8 cellular contexts compared by ENCODE assay signal in the genomic region with DNA sequence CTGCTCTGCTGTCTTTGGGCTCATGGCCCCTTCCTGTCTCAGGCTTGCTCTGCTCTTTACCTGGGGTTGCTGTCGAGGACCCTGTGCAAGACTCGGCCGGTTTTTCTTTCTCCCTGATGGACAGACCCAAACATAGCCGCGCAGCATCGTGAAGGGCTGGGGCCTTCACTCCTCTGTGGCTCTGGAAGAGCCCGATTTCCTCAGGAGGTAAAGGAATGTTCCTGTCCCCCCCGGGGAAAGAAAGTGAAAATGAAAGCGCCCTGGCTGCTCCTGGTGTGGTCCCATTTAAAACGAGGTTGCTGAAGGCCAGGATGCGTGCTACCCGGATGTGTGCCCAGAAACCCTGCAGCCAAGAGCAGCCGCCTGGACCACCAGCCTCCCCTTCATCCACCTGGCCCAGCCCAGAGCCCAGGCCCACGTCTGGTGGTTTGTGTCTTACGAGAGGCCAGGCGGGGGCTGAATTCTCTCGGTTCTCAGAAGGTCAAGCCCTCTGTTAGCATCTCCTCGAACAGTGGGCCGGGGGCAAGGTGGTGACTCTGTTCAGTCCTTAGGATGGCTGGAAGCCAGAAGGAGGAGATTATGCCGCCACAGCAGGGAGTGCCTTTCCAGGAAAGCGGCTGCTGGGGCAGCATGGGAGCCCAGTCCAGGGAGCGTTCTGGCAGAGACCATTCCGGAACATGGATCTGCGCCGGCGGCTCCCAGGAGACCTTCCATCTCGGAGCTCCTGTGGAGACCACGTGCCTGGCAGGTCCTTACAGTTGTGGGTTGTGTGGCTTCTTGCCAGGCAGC. TPM values are rescaled to one million over a fixed set of nuclear protein-coding genes. Genes with fewer than 3 reads are reported as not detected.
DNase-seq lines count a peak whose midpoint lies in the region; ATAC-seq and TF ChIP-seq lines count a peak whose summit lies in the region.

No MANE protein-coding gene starts in this region.

- H3K4me3 ChIP-seq in colonic mucosa: peak overlapping the region; percentile 73
- peak overlapping the region; percentile 89 for H3K4me3 ChIP-seq in lung
- H3K4me3 ChIP-seq in thyroid gland (replicated peaks in 1 of 3): peak overlapping the region; percentile 82 to 98 (median 96)

- no peaks in the 10 kb centered on the region for H3K9me3 ChIP-seq in colonic mucosa
- no peaks in the 10 kb centered on the region for H3K9me3 ChIP-seq in lung (ENCODE audit: control insufficient read depth in 2 of 2, insufficient read depth in 1 of 2, low read length in 1 of 2)
- no peaks in the 10 kb centered on the region for H3K9me3 ChIP-seq in thyroid gland

- WGBS in lung, 2 donors: 31 to 56% methylated on average over 28 of the region's 28 CpGs
- 33 to 42% methylated on average over 10 to 28 of the region's 28 CpGs for WGBS in thyroid gland, 2 donors

- H3K9ac ChIP-seq in colonic mucosa (ENCODE audit: low read depth in 2 of 2, low read length in 2 of 2): peak overlapping the region; percentile 93 to 95

- no peak for ATAC-seq in lung (ENCODE audit: insufficient read depth, low FRiP score)
- ATAC-seq in HG03045 (IDR thresholded peaks at IDR 0.05; ENCODE audit: unreplicated experiment): no peak
- no peak for ATAC-seq in GM18520 (IDR thresholded peaks at IDR 0.05; ENCODE audit: unreplicated experiment)

- TF ChIP-seq CTCF in colonic mucosa (IDR thresholded peaks at IDR 0.05) (no peak), lung (IDR thresholded peaks at IDR 0.05; ENCODE audit: control extremely low read depth, extremely low read depth) (no peak), thyroid gland (IDR thresholded peaks at IDR 0.05) (no peak)

- H3K4me1 ChIP-seq in colonic mucosa (peaks cover 15% of the 10 kb centered on the region), lung (ENCODE audit: control insufficient read depth in 2 of 2, insufficient read depth in 2 of 2, low read length in 2 of 2) (peaks cover 0 to 31% of the 10 kb centered on the region in 2 donors), thyroid gland (peaks cover 23 to 36% of the 10 kb centered on the region in 2 donors)

- no peak for TF ChIP-seq POLR2A in thyroid gland (IDR thresholded peaks at IDR 0.05)

- H3K27me3 ChIP-seq in colonic mucosa (no peaks in the 10 kb centered on the region), lung (ENCODE audit: control insufficient read depth, insufficient read depth) (no peaks in the 10 kb centered on the region), thyroid gland (no peaks in the 10 kb centered on the region)

- H3K36me3 ChIP-seq in colonic mucosa: no peaks in the 10 kb centered on the region
- peaks cover 0 to 23% of the 10 kb centered on the region in 2 donors for H3K36me3 ChIP-seq in lung (ENCODE audit: control insufficient read depth in 2 of 2, insufficient read depth in 2 of 2, low read length in 2 of 2)
- H3K36me3 ChIP-seq in thyroid gland: peaks cover 3 to 4% of the 10 kb centered on the region in 2 donors

- intact Hi-C loops in colonic mucosa (cut with DNase I) (no loop called here), thyroid gland (cut with DNase I) (loop anchor here (5.0 kb wide), 1 partner anchor 34 kb away; a partner anchor contains a TSS)

- DNase-seq in DMS 273 (lab: John Stamatoyannopoulos, UW; ENCODE audit: unreplicated experiment): peak; percentile 56
- DNase-seq in DMS 273 treated with DMSO at 0.1 percent for 48 hours (lab: John Stamatoyannopoulos, UW): no peak
- peak; percentile 53 for DNase-seq in RKO (ENCODE audit: low spot score)
- DNase-seq in colonic mucosa: peak; percentile 52
- DNase-seq in lung (ENCODE audit: low spot score): no peak
- no peak for DNase-seq in thyroid gland

- H3K27ac ChIP-seq in colonic mucosa (peak overlapping the region; percentile 95), lung (ENCODE audit: low read depth in 1 of 2, low read length in 1 of 2) (peak overlapping the region; percentile 96 to 99), thyroid gland (peak overlapping the region; percentile 82 to 97 (median 90))

RNA-seq across cellular contexts. Expression of a gene that starts 1.2 kb away (rescaled TPM):
- total RNA-seq in colonic mucosa (100 to 1,000 TPM; 178 to 221 TPM), lung (100 to 1,000 TPM; 158 to 256 TPM), thyroid gland (100 to 1,000 TPM; 157 to 385 (median 283) TPM)
- 100 to 1,000 TPM; 358 to 476 TPM for polyA plus RNA-seq in lung

RNA-seq across cellular contexts. Expression of a gene that starts 8.5 kb away (rescaled TPM):
- 1 to 10 TPM in 1 of 2 donors, under 1 TPM in 1; 0.69 to 1.2 TPM for total RNA-seq in colonic mucosa
- total RNA-seq in lung: 1 to 10 TPM; 1.8 to 6.7 TPM
- polyA plus RNA-seq in lung: 1 to 10 TPM; 1.5 to 3.4 TPM
- 10 to 100 TPM in 1 of 4 donors, 1 to 10 TPM in 3; 2.1 to 14.0 (median 3.8) TPM for total RNA-seq in thyroid gland

RNA-seq across cellular contexts. Expression of a gene that starts 24.3 kb away (rescaled TPM):
- 10 to 100 TPM; 11.0 to 16.9 TPM for total RNA-seq in colonic mucosa
- 10 to 100 TPM in 1 of 2 donors, 1 to 10 TPM in 1; 8.4 to 21.4 TPM for total RNA-seq in lung
- polyA plus RNA-seq in lung: 1 to 10 TPM; 2.8 to 5.4 TPM
- total RNA-seq in thyroid gland: 10 to 100 TPM in 2 of 4 donors, 1 to 10 TPM in 2; 4.0 to 15.0 (median 11.7) TPM

RNA-seq across cellular contexts. Expression of a gene that starts 32.2 kb away (rescaled TPM):
- 10 to 100 TPM; 33.0 to 60.7 TPM for total RNA-seq in colonic mucosa
- 10 to 100 TPM; 44.4 to 60.0 TPM for total RNA-seq in lung
- 100 to 1,000 TPM in 1 of 2 donors, 10 to 100 TPM in 1; 86.6 to 137 TPM for polyA plus RNA-seq in lung
- total RNA-seq in thyroid gland: 100 to 1,000 TPM in 1 of 4 donors, 10 to 100 TPM in 3; 23.5 to 125 (median 87.5) TPM

RNA-seq across cellular contexts. Expression of a gene that starts 38.2 kb away (rescaled TPM):
- 10 to 100 TPM; 14.9 to 26.4 TPM for total RNA-seq in colonic mucosa
- 10 to 100 TPM in 1 of 2 donors, 1 to 10 TPM in 1; 9.1 to 16.3 TPM for total RNA-seq in lung
- polyA plus RNA-seq in lung: 10 to 100 TPM; 13.7 to 19.9 TPM
- 10 to 100 TPM in 3 of 4 donors, 1 to 10 TPM in 1; 8.3 to 26.5 (median 13.6) TPM for total RNA-seq in thyroid gland

Comparison
In these comparisons a context has a peak if more than half of its experiments do, and no peak if none do; other contexts are left out.
1. DNase-seq: peak in DMS 273 (single experiment), RKO (single experiment) and colonic mucosa (single experiment); none in DMS 273 treated with DMSO at 0.1 percent for 48 hours (single experiment), lung (single experiment) and thyroid gland (0 of 2).
2. Peak in every context shown above with its lines, with median percentiles within 50 percentile points of each other: H3K27ac ChIP-seq and H3K4me3 ChIP-seq.